14 cellular contexts compared by ENCODE assay signal in genomic region chr9:127947841-127948710, GRCh38. TPM values are rescaled to one million over a fixed set of nuclear protein-coding genes. Genes with fewer than 3 reads are reported as not detected.
A peak's percentile ranks its signal among the peaks of the same experiment; 100 is the strongest.
DNase-seq lines count a peak whose midpoint lies in the region; ATAC-seq, FAIRE-seq and TF ChIP-seq lines count a peak whose summit lies in the region.
"Had no signal": no experiment of that assay in that cellular context is flagged by ENCODE, and none has a peak within 500 bp of the region (broad histone marks: within the 10 kb centered on the region; RNA-seq: fewer than 3 reads in every experiment).

No MANE protein-coding gene starts in this region.

- no peaks in the 10 kb centered on the region for H3K9me3 Mint-ChIP-seq in activated T-cell treated with anti-CD3 and anti-CD28 coated beads, Interleukin-2, amount 50 U/mL, for 24 hours
- no peaks in the 10 kb centered on the region for H3K9me3 Mint-ChIP-seq in stimulated activated effector memory CD8-positive, alpha-beta T cell treated with anti-CD3 and anti-CD28 coated beads, Interleukin-12 subunit alpha, Interleukin-12 subunit beta, amount 100 ng/mL, for 72 hours
- H3K9me3 Mint-ChIP-seq: dendritic cell treated with granulocyte-macrophage colony-stimulating factor and Interleukin-4, amounts not matched to agents 40 ng/mL and 50 ng/mL, for 4 days had no signal

- no peaks in the 10 kb centered on the region for H4K20me1 ChIP-seq in Karpas-422 (ENCODE audit: insufficient read depth, low read depth, low read length)

- intact Hi-C loops in sciatic nerve (cut with DNase I): no loop called here

- no peak for ATAC-seq in stimulated activated effector memory CD8-positive, alpha-beta T cell treated with anti-CD3 and anti-CD28 coated beads, Interleukin-12 subunit alpha, Interleukin-12 subunit beta, amount 100 ng/mL, for 72 hours
- ATAC-seq in sciatic nerve (no peak), HG03045 (IDR thresholded peaks at IDR 0.05; ENCODE audit: unreplicated experiment) (no peak)

- peaks cover 72% of the 10 kb centered on the region for H3K36me3 Mint-ChIP-seq in activated T-cell treated with anti-CD3 and anti-CD28 coated beads, Interleukin-2, amount 50 U/mL, for 24 hours (ENCODE audit: low read depth)
- H3K36me3 Mint-ChIP-seq in stimulated activated effector memory CD8-positive, alpha-beta T cell treated with anti-CD3 and anti-CD28 coated beads, Interleukin-12 subunit alpha, Interleukin-12 subunit beta, amount 100 ng/mL, for 72 hours: peaks cover 10% of the 10 kb centered on the region

- no peak overlapping the region for H3K27ac ChIP-seq in Karpas-422 (ENCODE audit: low read length)

- H3K9me2 ChIP-seq in Karpas-422 (replicated peaks; ENCODE audit: insufficient read depth, low read length): no peaks in the 10 kb centered on the region

- H3K9me3 ChIP-seq in Karpas-422 (ENCODE audit: low read length): no peaks in the 10 kb centered on the region
- H3K9me3 ChIP-seq: MG63 had no signal

- no peak for TF ChIP-seq CTCF in bronchial epithelial cell (IDR thresholded peaks at IDR 0.05; ENCODE audit: insufficient read depth, low read length, severe bottlenecking)

- peak; percentile 89 for FAIRE-seq in bronchial epithelial cell (lab: Jason Lieb, UNC)

- H3K4me1 Mint-ChIP-seq in activated T-cell treated with anti-CD3 and anti-CD28 coated beads, Interleukin-2, amount 50 U/mL, for 24 hours (ENCODE audit: low read depth): peaks cover 72% of the 10 kb centered on the region
- H3K4me1 Mint-ChIP-seq in stimulated activated effector memory CD8-positive, alpha-beta T cell treated with anti-CD3 and anti-CD28 coated beads, Interleukin-12 subunit alpha, Interleukin-12 subunit beta, amount 100 ng/mL, for 72 hours: peaks cover 42% of the 10 kb centered on the region

- no peak for DNase-seq in activated T-cell treated with anti-CD3 and anti-CD28 coated beads, Interleukin-2, amount 50 U/mL, for 24 hours
- no peak for DNase-seq in activated T-cell treated with anti-CD3 and anti-CD28 coated beads, Interleukin-2, amount 50 U/mL, for 48 hours
- no peak for DNase-seq in Karpas-422
- DNase-seq in bronchial epithelial cell (ENCODE audit: low read depth): no peak
- DNase-seq in stimulated activated effector memory CD8-positive, alpha-beta T cell treated with anti-CD3 and anti-CD28 coated beads, Interleukin-12 subunit alpha, Interleukin-12 subunit beta, amount 100 ng/mL, for 72 hours (ENCODE audit: low spot score in 2 of 2): no peak
- DNase-seq in NCI-H2171 treated with DMSO at 0.1 percent for 48 hours (lab: John Stamatoyannopoulos, UW): no peak
- DNase-seq in sciatic nerve (ENCODE audit: low spot score): no peak
- DNase-seq: MG63, NCI-H2029, occipital lobe had no signal

- H3K4me3 ChIP-seq in Karpas-422 (ENCODE audit: low read length) (no peak overlapping the region), bronchial epithelial cell (ENCODE audit: low read depth, low read length) (no peak overlapping the region)
- H3K4me3 ChIP-seq: lung, MG63 had no signal

- peaks cover 31% of the 10 kb centered on the region for H3K4me1 ChIP-seq in Karpas-422 (ENCODE audit: low read length)

- H3K27ac Mint-ChIP-seq in activated T-cell treated with anti-CD3 and anti-CD28 coated beads, Interleukin-2, amount 50 U/mL, for 24 hours: peak overlapping the region; percentile 45
- H3K27ac Mint-ChIP-seq in stimulated activated effector memory CD8-positive, alpha-beta T cell treated with anti-CD3 and anti-CD28 coated beads, Interleukin-12 subunit alpha, Interleukin-12 subunit beta, amount 100 ng/mL, for 72 hours: peak overlapping the region; percentile 64
- H3K27ac Mint-ChIP-seq: dendritic cell treated with granulocyte-macrophage colony-stimulating factor and Interleukin-4, amounts not matched to agents 40 ng/mL and 50 ng/mL, for 4 days had no signal

- no peaks in the 10 kb centered on the region for H3K27me3 Mint-ChIP-seq in activated T-cell treated with anti-CD3 and anti-CD28 coated beads, Interleukin-2, amount 50 U/mL, for 24 hours

- H3K9ac ChIP-seq in Karpas-422 (ENCODE audit: low read length): peak overlapping the region; percentile 32

- H3K27me3 ChIP-seq in Karpas-422 (ENCODE audit: low read length) (no peaks in the 10 kb centered on the region), bronchial epithelial cell (ENCODE audit: control insufficient read depth, insufficient read depth, low read length) (no peaks in the 10 kb centered on the region)
- H3K27me3 ChIP-seq: MG63 had no signal

- H3K36me3 ChIP-seq in Karpas-422 (ENCODE audit: insufficient read depth, low read length) (no peaks in the 10 kb centered on the region), bronchial epithelial cell (ENCODE audit: control insufficient read depth, insufficient read depth, low read length) (peaks cover 23% of the 10 kb centered on the region)

- H3K4me3 Mint-ChIP-seq in activated T-cell treated with anti-CD3 and anti-CD28 coated beads, Interleukin-2, amount 50 U/mL, for 24 hours: no peak overlapping the region
- H3K4me3 Mint-ChIP-seq in stimulated activated effector memory CD8-positive, alpha-beta T cell treated with anti-CD3 and anti-CD28 coated beads, Interleukin-12 subunit alpha, Interleukin-12 subunit beta, amount 100 ng/mL, for 72 hours: no peak overlapping the region
- H3K4me3 Mint-ChIP-seq: dendritic cell treated with granulocyte-macrophage colony-stimulating factor and Interleukin-4, amounts not matched to agents 40 ng/mL and 50 ng/mL, for 4 days had no signal

- no peaks in the 10 kb centered on the region for H3K79me2 ChIP-seq in Karpas-422 (ENCODE audit: low read length)

- H2AFZ ChIP-seq in Karpas-422 (ENCODE audit: low read length): no peak overlapping the region

- H3K4me2 ChIP-seq in Karpas-422 (ENCODE audit: low read depth, low read length, poor library complexity, severe bottlenecking): no peak overlapping the region

RNA-seq across cellular contexts. Expression of gene DPM2, which starts 10.4 kb away (rescaled TPM):
- total RNA-seq in Karpas-422 (2014; rRNA removed; shearing (Covaris generic); ENCODE audit: low replicate concordance): 21.5 and 34.4 TPM in 2 replicates
- total RNA-seq in bronchial epithelial cell (11.8 and 17.4 TPM in 2 replicates), sciatic nerve (24.6 TPM)

RNA-seq across cellular contexts. Expression of gene PIP5KL1, which starts 17.5 kb away (rescaled TPM):
- total RNA-seq in Karpas-422 (2014; rRNA removed; shearing (Covaris generic); ENCODE audit: low replicate concordance): 2.7 and 3.1 TPM in 2 replicates
- total RNA-seq in bronchial epithelial cell: 2.1 and 5.1 TPM in 2 replicates
- 2.0 TPM for total RNA-seq in sciatic nerve
- total RNA-seq: skeletal muscle tissue had no signal

RNA-seq across cellular contexts. Expression of gene ST6GALNAC4, which starts 31.2 kb away (rescaled TPM):
- total RNA-seq in Karpas-422 (2014; rRNA removed; shearing (Covaris generic); ENCODE audit: low replicate concordance): 23.5 and 41.6 TPM in 2 replicates
- total RNA-seq in bronchial epithelial cell (21.3 and 21.8 TPM in 2 replicates), sciatic nerve (19.6 TPM)

RNA-seq across cellular contexts. Expression of gene EEIG1, which starts 32.7 kb away (rescaled TPM):
- total RNA-seq in Karpas-422 (2014; rRNA removed; shearing (Covaris generic); ENCODE audit: low replicate concordance): 6.9 and 10.1 TPM in 2 replicates
- 7.4 and 41.3 TPM in 2 replicates for total RNA-seq in bronchial epithelial cell
- total RNA-seq in sciatic nerve: 96.8 TPM

RNA-seq across cellular contexts. Expression of gene ST6GALNAC6, which starts 48.7 kb away (rescaled TPM):
- 21.7 and 55.7 TPM in 2 replicates for total RNA-seq in Karpas-422 (2014; rRNA removed; shearing (Covaris generic); ENCODE audit: low replicate concordance)
- 18.2 and 18.4 TPM in 2 replicates for total RNA-seq in bronchial epithelial cell
- 108 TPM for total RNA-seq in sciatic nerve
